In genomic region chr19:2070986-2071673, GRCh38 we compare ENCODE assay signal across 1 cellular context.
TF ChIP-seq lines count a peak whose summit lies in the region.

No MANE protein-coding gene starts in this region.

TF ChIP-seq in GM12878, 131 proteins besides CTCF, POLR2A, EP300 and RAD21:
- TF ChIP-seq E2F8 (IDR thresholded peaks at IDR 0.05; ENCODE audit: low read depth, partially characterized antibody) (peak; percentile 77), SRF (IDR thresholded peaks at IDR 0.05; ENCODE audit: low read depth in 2 of 2, low read length in 2 of 2) (no peak), POLR2AphosphoS2 (IDR thresholded peaks at IDR 0.05; ENCODE audit: low read depth, low read length) (peak; percentile 96), STAT1 (conservative IDR thresholded peaks at IDR 0.05) (no peak), RELB (IDR thresholded peaks at IDR 0.05; ENCODE audit: low read depth) (no peak), TCF12 (IDR thresholded peaks at IDR 0.05; ENCODE audit: low read depth, low read length) (no peak), CHD1 (IDR thresholded peaks at IDR 0.05; ENCODE audit: low read depth, low read length) (no peak), TCF7 (IDR thresholded peaks at IDR 0.05; ENCODE audit: borderline replicate concordance) (no peak), NR2C2 (IDR thresholded peaks at IDR 0.05; ENCODE audit: borderline replicate concordance, control insufficient read depth, insufficient read length, low read depth) (no peak), PAX8 (IDR thresholded peaks at IDR 0.05) (no peak), MTA3 (IDR thresholded peaks at IDR 0.05; ENCODE audit: borderline replicate concordance, low read length) (no peak), POLR2AphosphoS5 (IDR thresholded peaks at IDR 0.05; ENCODE audit: low read length) (peak; percentile 46; the same call in 1 of the 2 replicates), CHD4 (IDR thresholded peaks at IDR 0.05) (no peak), KDM1A (IDR thresholded peaks at IDR 0.05; ENCODE audit: borderline replicate concordance) (no peak), MTA2 (IDR thresholded peaks at IDR 0.05; ENCODE audit: low read depth) (0 out of 2 replicates have a peak, but pooled peaks have one; percentile 22), MXI1 (IDR thresholded peaks at IDR 0.05; ENCODE audit: low read depth, low read length) (no peak), ETV6 (conservative IDR thresholded peaks at IDR 0.05 in 1 of 2, IDR thresholded peaks at IDR 0.05 in 1 of 2; ENCODE audit: borderline replicate concordance in 1 of 2, low read depth in 1 of 2) (no peak), JUNB (IDR thresholded peaks at IDR 0.05) (no peak), EZH2 (IDR thresholded peaks at IDR 0.05; ENCODE audit: borderline replicate concordance, control insufficient read depth, low read depth, low read length) (no peak), YBX1 (IDR thresholded peaks at IDR 0.05) (no peak), ZNF687 (IDR thresholded peaks at IDR 0.05) (no peak), ZNF24 (IDR thresholded peaks at IDR 0.05) (no peak), NR2F1 (conservative IDR thresholded peaks at IDR 0.05) (no peak), SP1 (IDR thresholded peaks at IDR 0.05; ENCODE audit: low read depth, low read length) (no peak), HDAC6 (IDR thresholded peaks at IDR 0.05; ENCODE audit: unreplicated experiment) (no peak), CBX3 (IDR thresholded peaks at IDR 0.05; ENCODE audit: borderline replicate concordance, low read depth) (no peak), SMAD1 (IDR thresholded peaks at IDR 0.05; ENCODE audit: low read depth, partially characterized antibody) (no peak), CREM (IDR thresholded peaks at IDR 0.05; ENCODE audit: low read depth) (no peak), BCL3 (IDR thresholded peaks at IDR 0.05; ENCODE audit: borderline replicate concordance, insufficient read depth, low read depth, low read length, poor library complexity, severe bottlenecking) (no peak), RCOR1 (conservative IDR thresholded peaks at IDR 0.05; ENCODE audit: low read depth, low read length) (no peak), ATF7 (IDR thresholded peaks at IDR 0.05; ENCODE audit: low read depth) (no peak), CHD2 (IDR thresholded peaks at IDR 0.05; ENCODE audit: borderline replicate concordance, low read depth, low read length) (peak; percentile 8; the same call in 1 of the 2 replicates), ZNF622 (IDR thresholded peaks at IDR 0.05) (no peak), IKZF1 (conservative IDR thresholded peaks at IDR 0.05) (peak; percentile 46; the same call in 1 of the 2 replicates), PML (IDR thresholded peaks at IDR 0.05; ENCODE audit: low read length) (no peak), MEF2A (IDR thresholded peaks at IDR 0.05; ENCODE audit: insufficient read depth, low read depth, low read length) (no peak), ZBTB11 (CRISPR knock-in tag; IDR thresholded peaks at IDR 0.05) (no peak), MYB (IDR thresholded peaks at IDR 0.05; ENCODE audit: borderline replicate concordance, low read depth, low read length) (no peak), IKZF2 (IDR thresholded peaks at IDR 0.05) (0 out of 4 replicates have a peak, but pooled peaks of 1 of the 2 experiments have one; percentile 14)
- TF ChIP-seq, protein P1, sequence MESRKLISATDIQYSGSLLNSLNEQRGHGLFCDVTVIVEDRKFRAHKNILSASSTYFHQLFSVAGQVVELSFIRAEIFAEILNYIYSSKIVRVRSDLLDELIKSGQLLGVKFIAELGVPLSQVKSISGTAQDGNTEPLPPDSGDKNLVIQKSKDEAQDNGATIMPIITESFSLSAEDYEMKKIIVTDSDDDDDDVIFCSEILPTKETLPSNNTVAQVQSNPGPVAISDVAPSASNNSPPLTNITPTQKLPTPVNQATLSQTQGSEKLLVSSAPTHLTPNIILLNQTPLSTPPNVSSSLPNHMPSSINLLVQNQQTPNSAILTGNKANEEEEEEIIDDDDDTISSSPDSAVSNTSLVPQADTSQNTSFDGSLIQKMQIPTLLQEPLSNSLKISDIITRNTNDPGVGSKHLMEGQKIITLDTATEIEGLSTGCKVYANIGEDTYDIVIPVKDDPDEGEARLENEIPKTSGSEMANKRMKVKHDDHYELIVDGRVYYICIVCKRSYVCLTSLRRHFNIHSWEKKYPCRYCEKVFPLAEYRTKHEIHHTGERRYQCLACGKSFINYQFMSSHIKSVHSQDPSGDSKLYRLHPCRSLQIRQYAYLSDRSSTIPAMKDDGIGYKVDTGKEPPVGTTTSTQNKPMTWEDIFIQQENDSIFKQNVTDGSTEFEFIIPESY (IDR thresholded peaks at IDR 0.05) = no peak
- TF ChIP-seq, protein P2, sequence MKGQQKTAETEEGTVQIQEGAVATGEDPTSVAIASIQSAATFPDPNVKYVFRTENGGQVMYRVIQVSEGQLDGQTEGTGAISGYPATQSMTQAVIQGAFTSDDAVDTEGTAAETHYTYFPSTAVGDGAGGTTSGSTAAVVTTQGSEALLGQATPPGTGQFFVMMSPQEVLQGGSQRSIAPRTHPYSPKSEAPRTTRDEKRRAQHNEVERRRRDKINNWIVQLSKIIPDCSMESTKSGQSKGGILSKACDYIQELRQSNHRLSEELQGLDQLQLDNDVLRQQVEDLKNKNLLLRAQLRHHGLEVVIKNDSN (IDR thresholded peaks at IDR 0.05; ENCODE audit: borderline replicate concordance, extremely low read length, insufficient read depth, low read depth, low read length) = no peak
